In genomic region chr12:1758887-1759286, GRCh38 we compare ENCODE assay signal across 18 cellular contexts.
DNase-seq lines count a peak whose midpoint lies in the region; TF ChIP-seq lines count a peak whose summit lies in the region.
"Had no signal": no experiment of that assay in that cellular context is flagged by ENCODE, and none has a peak within 500 bp of the region (broad histone marks: within the 10 kb centered on the region; RNA-seq: fewer than 3 reads in every experiment).

No MANE protein-coding gene starts in this region.

- no peaks in the 10 kb centered on the region for H3K27me3 Mint-ChIP-seq in MCF 10A (ENCODE audit: insufficient read depth, unreplicated experiment)
- H3K27me3 Mint-ChIP-seq: activated CD8-positive, alpha-beta memory T cell treated with anti-CD3 and anti-CD28 coated beads, Interleukin-2, amount 10 ng/mL, durations not matched to agents 7 days and 5 days had no signal

- no peak for TF ChIP-seq CTCF in breast epithelium (IDR thresholded peaks at IDR 0.05)
- no peak for TF ChIP-seq CTCF in MCF 10A (IDR thresholded peaks at IDR 0.05; ENCODE audit: unreplicated experiment)
- no peak for TF ChIP-seq CTCF in choroid plexus epithelial cell (conservative IDR thresholded peaks at IDR 0.05; ENCODE audit: low read depth, low read length)
- no peak for TF ChIP-seq CTCF in liver (IDR thresholded peaks at IDR 0.05; ENCODE audit: low read depth, low read length, missing input control)

- H3K9me3 ChIP-seq in breast epithelium (no peaks in the 10 kb centered on the region), liver (ENCODE audit: control insufficient read depth in 4 of 4, low read length in 3 of 4) (no peaks in the 10 kb centered on the region)
- H3K9me3 ChIP-seq: Peyer's patch had no signal

- peaks cover 15% of the 10 kb centered on the region for H3K4me1 Mint-ChIP-seq in MCF 10A (ENCODE audit: insufficient read depth, unreplicated experiment)
- H3K4me1 Mint-ChIP-seq: neural progenitor cell had no signal

- H3K9ac ChIP-seq in liver (ENCODE audit: low read depth in 1 of 2, low read length in 2 of 2), result no peak overlapping the region
- H3K9ac ChIP-seq: neural progenitor cell had no signal

- no peak overlapping the region for H3K4me3 Mint-ChIP-seq in MCF 10A (ENCODE audit: unreplicated experiment)
- H3K4me3 Mint-ChIP-seq: activated CD8-positive, alpha-beta memory T cell treated with anti-CD3 and anti-CD28 coated beads, Interleukin-2, amount 10 ng/mL, durations not matched to agents 7 days and 5 days; CD14-positive monocyte; neural progenitor cell had no signal

- H3K27ac ChIP-seq in breast epithelium (peak overlapping the region; percentile 13 to 59), liver (ENCODE audit: low read depth in 1 of 2, low read length in 2 of 2) (peak overlapping the region; percentile 50 to 58)
- H3K27ac ChIP-seq: 22Rv1, neural progenitor cell, Peyer's patch had no signal

- H3K4me3 ChIP-seq in breast epithelium, result no peak overlapping the region
- no peak overlapping the region for H3K4me3 ChIP-seq in choroid plexus epithelial cell (ENCODE audit: low read depth, low read length)
- no peak overlapping the region for H3K4me3 ChIP-seq in liver (ENCODE audit: low read depth in 1 of 3, low read length in 3 of 3)
- H3K4me3 ChIP-seq: neural progenitor cell, Peyer's patch had no signal

- H3K36me3 ChIP-seq in breast epithelium, result no peaks in the 10 kb centered on the region
- peaks cover 0 to 18% (median 9%) of the 10 kb centered on the region in 4 donors for H3K36me3 ChIP-seq in liver (ENCODE audit: control insufficient read depth in 4 of 4, insufficient read depth in 3 of 4, low read depth in 1 of 4, low read length in 3 of 4)
- H3K36me3 ChIP-seq: neural progenitor cell had no signal

- POLR2A ChIA-PET in MCF 10A (lab: Yijun Ruan, JAX), result interaction anchor here (0.6 kb wide), 1 partner anchor 11 kb away, joined by 3 read pairs; no protein-coding TSS in a partner anchor

- no peaks in the 10 kb centered on the region for H3K27me3 ChIP-seq in breast epithelium
- H3K27me3 ChIP-seq in liver (ENCODE audit: control insufficient read depth in 4 of 4, insufficient read depth in 4 of 4, low read length in 3 of 4), result no peaks in the 10 kb centered on the region
- H3K27me3 ChIP-seq: neural progenitor cell, Peyer's patch had no signal

- 42% methylated on average over 4 of the region's 4 CpGs for WGBS in liver

- TF ChIP-seq POLR2A in breast epithelium (IDR thresholded peaks at IDR 0.05), result no peak

- H3K4me1 ChIP-seq in breast epithelium, result no peaks in the 10 kb centered on the region
- H3K4me1 ChIP-seq in liver (ENCODE audit: control insufficient read depth in 4 of 4, insufficient read depth in 4 of 4, low read length in 3 of 4), result peaks cover 0 to 12% (median 5%) of the 10 kb centered on the region in 4 donors
- H3K4me1 ChIP-seq: neural progenitor cell, Peyer's patch had no signal

- H3K9me3 Mint-ChIP-seq in MCF 10A (ENCODE audit: unreplicated experiment), result no peaks in the 10 kb centered on the region
- H3K9me3 Mint-ChIP-seq: CD14-positive monocyte, neural progenitor cell had no signal

- no peak for TF ChIP-seq RAD21 in liver (IDR thresholded peaks at IDR 0.05)

- intact Hi-C loops in breast epithelium (cut with DNase I; ENCODE audit: low total_unique reads) (no loop called here), MCF 10A (cut with micrococcal nuclease) (no loop called here)

- DNase-seq in breast epithelium (ENCODE audit: low spot score in 2 of 2) (no peak), MCF 10A (ENCODE audit: unreplicated experiment) (no peak), choroid plexus epithelial cell (ENCODE audit: low read depth) (peak; percentile 47), SIG-M5 treated with dmso at 0.1 percent for 504 hours (lab: John Stamatoyannopoulos, UW; ENCODE audit: unreplicated experiment) (no peak), DMS53 treated with DMSO at 0.1 percent for 48 hours (lab: John Stamatoyannopoulos, UW; ENCODE audit: unreplicated experiment) (no peak), C1 segment of cervical spinal cord (lab: John Stamatoyannopoulos, UW) (no peak)
- no peak for DNase-seq in stimulated activated CD4-positive, alpha-beta T cell treated with anti-CD3 and anti-CD28 coated beads, Interleukin-4, amount 100 ng/mL, for 4 hours
- DNase-seq: activated CD8-positive, alpha-beta memory T cell treated with anti-CD3 and anti-CD28 coated beads, Interleukin-2, amount 10 ng/mL, durations not matched to agents 7 days and 5 days; DND-41; mesendoderm; NCI-H748 treated with DMSO at 0.1 percent for 48 hours; Peyer's patch; stimulated activated CD4-positive, alpha-beta T cell treated with anti-CD3 and anti-CD28 coated beads, Interleukin-4, amount 100 ng/mL, for 1 hour; trophoblast cell had no signal

- CTCF ChIA-PET in MCF 10A (lab: Yijun Ruan, JAX), result interaction anchor here (1.1 kb wide), 1 partner anchor 85 kb away, joined by 3 read pairs; no protein-coding TSS in a partner anchor

- H3K36me3 Mint-ChIP-seq in MCF 10A (ENCODE audit: insufficient read depth, unreplicated experiment), result peaks cover 23% of the 10 kb centered on the region

- H3K27ac Mint-ChIP-seq in MCF 10A (ENCODE audit: low read depth, unreplicated experiment), result no peak overlapping the region
- H3K27ac Mint-ChIP-seq: activated CD8-positive, alpha-beta memory T cell treated with anti-CD3 and anti-CD28 coated beads, Interleukin-2, amount 10 ng/mL, durations not matched to agents 7 days and 5 days; CD14-positive monocyte; neural progenitor cell had no signal

- BruUV-seq in MCF 10A (replicated peaks; lab: Mats Ljungman, UMichigan), result no TSS peak

TF ChIP-seq in liver, 16 proteins besides CTCF, POLR2A, EP300 and RAD21:
- TF ChIP-seq GABPA (IDR thresholded peaks at IDR 0.05 in 1 of 2, conservative IDR thresholded peaks at IDR 0.05 in 1 of 2), result no peak
- no peak for TF ChIP-seq JUND (IDR thresholded peaks at IDR 0.05)
- no peak for TF ChIP-seq ATF3 (IDR thresholded peaks at IDR 0.05)
- peak; percentile 53 for TF ChIP-seq MAX (IDR thresholded peaks at IDR 0.05)
- TF ChIP-seq REST (IDR thresholded peaks at IDR 0.05), result no peak
TF ChIP-seq in liver: peak in this region for 1.
